11 cellular contexts compared by ENCODE assay signal in the genomic region with DNA sequence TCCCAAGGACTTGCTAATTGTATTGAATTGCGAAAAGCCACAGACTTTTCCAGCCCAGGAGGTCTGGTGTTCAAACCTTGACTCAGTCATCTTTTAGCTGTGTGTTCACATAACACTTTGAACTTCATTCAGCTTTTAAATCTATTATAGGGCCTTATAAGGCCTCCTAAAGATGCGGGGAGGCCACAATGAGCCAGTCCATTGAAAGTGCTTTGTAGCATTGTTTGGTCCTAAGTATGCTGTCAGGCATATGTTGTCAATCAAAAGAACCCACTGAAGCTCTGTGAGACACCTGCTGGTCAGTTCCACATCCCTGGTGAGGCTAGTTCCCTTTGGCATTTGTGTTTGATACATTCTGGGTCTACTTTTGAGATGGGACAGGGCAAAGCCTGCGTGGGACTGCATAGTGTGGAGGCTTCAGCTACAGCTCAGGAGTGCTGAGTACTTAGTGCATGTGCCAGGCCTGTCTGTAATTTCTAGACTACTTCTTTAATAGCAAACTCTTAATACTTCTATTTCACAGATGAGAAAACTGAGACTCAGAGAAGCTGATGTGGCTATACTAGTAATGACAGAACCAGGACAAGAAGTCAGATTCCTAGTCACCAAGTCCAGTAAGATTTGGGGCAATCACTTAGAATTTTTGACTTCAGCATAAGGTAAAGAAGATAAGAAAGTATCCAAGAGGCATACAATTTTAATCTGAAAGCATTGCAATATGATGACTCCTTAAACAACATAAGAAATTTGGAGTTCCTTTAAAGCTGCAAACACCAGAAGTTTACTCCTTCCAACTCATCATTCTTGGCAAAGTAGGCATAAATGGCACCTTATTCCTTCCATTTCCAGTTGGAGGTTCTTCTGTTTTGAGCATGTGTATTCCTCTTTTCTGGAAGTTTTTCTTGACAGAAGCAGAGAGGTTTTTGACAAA.
A peak's percentile ranks its signal among the peaks of the same experiment; 100 is the strongest.
DNase-seq lines count a peak whose midpoint lies in the region; ATAC-seq, FAIRE-seq and TF ChIP-seq lines count a peak whose summit lies in the region.
"Had no signal": no experiment of that assay in that cellular context is flagged by ENCODE, and none has a peak within 500 bp of the region (broad histone marks: within the 10 kb centered on the region; RNA-seq: fewer than 3 reads in every experiment).

No MANE protein-coding gene starts in this region.

- peaks cover 51% of the 10 kb centered on the region for H3K4me1 Mint-ChIP-seq in osteocyte (ENCODE audit: unreplicated experiment)
- H3K4me1 Mint-ChIP-seq in activated CD8-positive, alpha-beta T cell treated with anti-CD3 and anti-CD28 coated beads, Interleukin-2, amount 10 ng/mL, durations not matched to agents 7 days and 5 days (ENCODE audit: low read depth), result peaks cover 4% of the 10 kb centered on the region
- peaks cover 4 to 7% of the 10 kb centered on the region in 2 donors for H3K4me1 Mint-ChIP-seq in effector memory CD8-positive, alpha-beta T cell (ENCODE audit: low read depth in 2 of 2)

- H3K27me3 Mint-ChIP-seq in osteocyte (ENCODE audit: unreplicated experiment), result no peaks in the 10 kb centered on the region
- no peaks in the 10 kb centered on the region for H3K27me3 Mint-ChIP-seq in activated CD8-positive, alpha-beta T cell treated with anti-CD3 and anti-CD28 coated beads, Interleukin-2, amount 10 ng/mL, durations not matched to agents 7 days and 5 days (ENCODE audit: low read depth)
- H3K27me3 Mint-ChIP-seq in effector memory CD8-positive, alpha-beta T cell, result no peaks in the 10 kb centered on the region

- CTCF ChIA-PET in activated CD8-positive, alpha-beta T cell treated with anti-CD3 and anti-CD28 coated beads, Interleukin-2, amount 10 ng/mL, durations not matched to agents 7 days and 5 days (lab: Charles Lee), result interaction anchor here (2.9 kb wide), 1 partner anchor 128 kb away, joined by 9 read pairs; no protein-coding TSS in a partner anchor

- no peaks in the 10 kb centered on the region for H3K36me3 Mint-ChIP-seq in osteocyte (ENCODE audit: unreplicated experiment)
- no peaks in the 10 kb centered on the region for H3K36me3 Mint-ChIP-seq in activated CD8-positive, alpha-beta T cell treated with anti-CD3 and anti-CD28 coated beads, Interleukin-2, amount 10 ng/mL, durations not matched to agents 7 days and 5 days (ENCODE audit: low read depth)
- H3K36me3 Mint-ChIP-seq in effector memory CD8-positive, alpha-beta T cell (ENCODE audit: insufficient read depth), result peaks cover 3% of the 10 kb centered on the region

- TF ChIP-seq CTCF in GM06990 (IDR thresholded peaks at IDR 0.05; ENCODE audit: insufficient read depth, low read length, poor library complexity, severe bottlenecking), result peak; percentile 24
- 0 out of 2 replicates have a peak, but pooled peaks have one; percentile 21 for TF ChIP-seq CTCF in LNCaP clone FGC (IDR thresholded peaks at IDR 0.05; ENCODE audit: control insufficient read depth, extremely low read depth, insufficient read depth)
- TF ChIP-seq CTCF in bronchial epithelial cell (IDR thresholded peaks at IDR 0.05; ENCODE audit: insufficient read depth, low read length, severe bottlenecking), result peak; percentile 21
- TF ChIP-seq CTCF in osteocyte (IDR thresholded peaks at IDR 0.05), result peak; percentile 31
- no peak for TF ChIP-seq CTCF in left ventricle myocardium inferior (IDR thresholded peaks at IDR 0.05; ENCODE audit: borderline replicate concordance)

- no peaks in the 10 kb centered on the region for H3K9me3 ChIP-seq in left ventricle myocardium inferior (replicated peaks)

- FAIRE-seq in bronchial epithelial cell (lab: Jason Lieb, UNC), result peak; percentile 72

- intact Hi-C loops in left ventricle myocardium inferior (cut with micrococcal nuclease), result no loop called here

- no peaks in the 10 kb centered on the region for H3K9me3 Mint-ChIP-seq in osteocyte (ENCODE audit: unreplicated experiment)
- no peaks in the 10 kb centered on the region for H3K9me3 Mint-ChIP-seq in activated CD8-positive, alpha-beta T cell treated with anti-CD3 and anti-CD28 coated beads, Interleukin-2, amount 10 ng/mL, durations not matched to agents 7 days and 5 days (ENCODE audit: insufficient read depth)
- no peaks in the 10 kb centered on the region for H3K9me3 Mint-ChIP-seq in effector memory CD8-positive, alpha-beta T cell

- peak overlapping the region; percentile 82 for H3K27ac Mint-ChIP-seq in osteocyte (ENCODE audit: unreplicated experiment)
- H3K27ac Mint-ChIP-seq in activated CD8-positive, alpha-beta T cell treated with anti-CD3 and anti-CD28 coated beads, Interleukin-2, amount 10 ng/mL, durations not matched to agents 7 days and 5 days, result no peak overlapping the region
- H3K27ac Mint-ChIP-seq in effector memory CD8-positive, alpha-beta T cell, result no peak overlapping the region

- H3K4me1 ChIP-seq in left ventricle myocardium inferior, result no peaks in the 10 kb centered on the region

- no peak overlapping the region for H3K4me3 ChIP-seq in GM06990 (replicated peaks; ENCODE audit: low read depth, low read length)
- no peak overlapping the region for H3K4me3 ChIP-seq in LNCaP clone FGC (ENCODE audit: low read depth, low read length)
- H3K4me3 ChIP-seq in bronchial epithelial cell (ENCODE audit: low read depth, low read length), result no peak overlapping the region
- no peak overlapping the region for H3K4me3 ChIP-seq in left ventricle myocardium inferior

- POLR2A ChIA-PET in activated CD8-positive, alpha-beta T cell treated with anti-CD3 and anti-CD28 coated beads, Interleukin-2, amount 10 ng/mL, durations not matched to agents 7 days and 5 days (lab: Charles Lee), result no interaction called here

- H3K27me3 ChIP-seq in GM06990 (replicated peaks; ENCODE audit: control insufficient read depth, insufficient read depth, low read length), result no peaks in the 10 kb centered on the region
- no peaks in the 10 kb centered on the region for H3K27me3 ChIP-seq in bronchial epithelial cell (ENCODE audit: control insufficient read depth, insufficient read depth, low read length)
- H3K27me3 ChIP-seq in left ventricle myocardium inferior (ENCODE audit: low read depth), result peaks cover 5% of the 10 kb centered on the region

- H3K36me3 ChIP-seq in GM06990 (ENCODE audit: control insufficient read depth, insufficient read depth, low read length), result no peaks in the 10 kb centered on the region
- no peaks in the 10 kb centered on the region for H3K36me3 ChIP-seq in bronchial epithelial cell (ENCODE audit: control insufficient read depth, insufficient read depth, low read length)
- no peaks in the 10 kb centered on the region for H3K36me3 ChIP-seq in left ventricle myocardium inferior

- ATAC-seq in HG03571 (IDR thresholded peaks at IDR 0.05; ENCODE audit: unreplicated experiment), result no peak
- no peak for ATAC-seq in activated CD8-positive, alpha-beta T cell treated with anti-CD3 and anti-CD28 coated beads, Interleukin-2, amount 10 ng/mL, durations not matched to agents 7 days and 5 days
- no peak for ATAC-seq in effector memory CD8-positive, alpha-beta T cell (replicated peaks)

- no peak overlapping the region for H3K4me3 Mint-ChIP-seq in osteocyte (ENCODE audit: unreplicated experiment)
- no peak overlapping the region for H3K4me3 Mint-ChIP-seq in activated CD8-positive, alpha-beta T cell treated with anti-CD3 and anti-CD28 coated beads, Interleukin-2, amount 10 ng/mL, durations not matched to agents 7 days and 5 days
- H3K4me3 Mint-ChIP-seq in effector memory CD8-positive, alpha-beta T cell, result no peak overlapping the region

- H3K27ac ChIP-seq in left ventricle myocardium inferior (replicated peaks), result no peak overlapping the region
- H3K27ac ChIP-seq: KMS-11 had no signal

- DNase-seq in GM06990 (ENCODE audit: extremely low read depth, insufficient read length), result no peak
- peak; percentile 2 for DNase-seq in LNCaP clone FGC (ENCODE audit: low read depth)
- no peak for DNase-seq in bronchial epithelial cell (ENCODE audit: low read depth)
- DNase-seq in osteocyte (ENCODE audit: extremely low spot score, unreplicated experiment), result no peak
- no peak for DNase-seq in left ventricle myocardium inferior
- DNase-seq in activated CD8-positive, alpha-beta T cell treated with anti-CD3 and anti-CD28 coated beads, Interleukin-2, amount 10 ng/mL, durations not matched to agents 7 days and 5 days, result no peak
- no peak for DNase-seq in effector memory CD8-positive, alpha-beta T cell
- DNase-seq: activated T-cell treated with anti-CD3 and anti-CD28 coated beads, Interleukin-2, amount 50 U/mL, for 1 hour; effector memory CD4-positive, alpha-beta T cell had no signal
